In the genomic region with DNA sequence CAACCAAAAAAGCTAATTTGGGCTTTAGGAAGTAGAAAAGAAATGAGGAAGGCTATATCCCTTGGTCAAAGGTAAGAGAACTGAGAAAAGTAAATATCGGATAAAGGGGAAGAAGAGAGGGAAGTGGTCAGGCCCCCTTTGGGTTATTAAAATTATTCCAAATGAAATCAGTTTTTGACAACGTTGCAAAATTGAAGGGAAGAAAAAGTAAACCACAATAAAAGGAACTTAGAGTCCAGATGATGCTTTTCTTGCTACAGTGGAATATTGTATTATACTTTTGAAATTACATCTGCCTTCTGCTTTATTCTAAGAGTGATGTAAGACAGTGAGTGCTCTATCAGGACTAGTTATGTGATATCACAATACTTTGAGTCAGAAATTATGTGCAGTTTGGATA, we compare ENCODE assay signal across 15 cellular contexts.
"Had no signal": no experiment of that assay in that cellular context is flagged by ENCODE, and none has a peak within 500 bp of the region (broad histone marks: within the 10 kb centered on the region; RNA-seq: fewer than 3 reads in every experiment).

No MANE protein-coding gene starts in this region.

- DNase-seq: activated CD4-positive, alpha-beta T cell treated with anti-CD3 and anti-CD28 coated beads, Interleukin-2, amount 10 ng/mL, durations not matched to agents 7 days and 5 days; activated CD8-positive, alpha-beta memory T cell treated with anti-CD3 and anti-CD28 coated beads for 24 hours; activated naive CD8-positive, alpha-beta T cell treated with anti-CD3 and anti-CD28 coated beads for 36 hours; cerebellar nuclear complex; effector memory CD4-positive, alpha-beta T cell; foreskin melanocyte; head of caudate nucleus; left colon; mammary epithelial cell; stimulated activated CD4-positive, alpha-beta T cell treated with anti-CD3 and anti-CD28 coated beads, Interleukin-2, amount 100 ng/mL, for 24 hours; stomach; testis had no signal

- H3K4me3 ChIP-seq: stomach, testis had no signal

- H3K27ac Mint-ChIP-seq: activated CD4-positive, alpha-beta T cell treated with anti-CD3 and anti-CD28 coated beads, Interleukin-2, amount 10 ng/mL, durations not matched to agents 7 days and 5 days; activated naive CD8-positive, alpha-beta T cell treated with anti-CD3 and anti-CD28 coated beads for 36 hours; activated T-helper 1 cell treated with anti-CD3 and anti-CD28 coated beads, Interleukin-12 subunit alpha, Interleukin-12 subunit beta, Interleukin-2, Interleukin-4 antibody, amounts not matched to agents 30 ng/mL and 10 ng/mL and 1 ng/mL, durations not matched to agents 14 hours and 24 hours and 36 hours; brain had no signal

- H3K9me3 Mint-ChIP-seq: activated naive CD8-positive, alpha-beta T cell treated with anti-CD3 and anti-CD28 coated beads for 36 hours; neural crest cell had no signal

- H3K4me3 Mint-ChIP-seq: activated CD4-positive, alpha-beta T cell treated with anti-CD3 and anti-CD28 coated beads, Interleukin-2, amount 10 ng/mL, durations not matched to agents 7 days and 5 days; activated naive CD8-positive, alpha-beta T cell treated with anti-CD3 and anti-CD28 coated beads for 36 hours; activated T-helper 1 cell treated with anti-CD3 and anti-CD28 coated beads, Interleukin-12 subunit alpha, Interleukin-12 subunit beta, Interleukin-2, Interleukin-4 antibody, amounts not matched to agents 30 ng/mL and 10 ng/mL and 1 ng/mL, durations not matched to agents 14 hours and 24 hours and 36 hours; brain; neural crest cell had no signal

- H3K36me3 Mint-ChIP-seq: brain had no signal

- H3K36me3 ChIP-seq: stomach had no signal

- H3K9me3 ChIP-seq: stomach, testis had no signal

- H3K4me1 ChIP-seq: stomach had no signal

- H3K27me3 ChIP-seq: stomach, testis had no signal

- H3K27ac ChIP-seq: stomach, testis had no signal

- H3K4me1 Mint-ChIP-seq: activated CD4-positive, alpha-beta T cell treated with anti-CD3 and anti-CD28 coated beads, Interleukin-2, amount 10 ng/mL, durations not matched to agents 7 days and 5 days; activated naive CD8-positive, alpha-beta T cell treated with anti-CD3 and anti-CD28 coated beads for 36 hours had no signal

- ATAC-seq: left colon had no signal
